In genomic region chr9:105059260-105059659, GRCh38 we compare ENCODE assay signal across 22 cellular contexts.
DNase-seq lines count a peak whose midpoint lies in the region; ATAC-seq and TF ChIP-seq lines count a peak whose summit lies in the region.
"Had no signal": no experiment of that assay in that cellular context is flagged by ENCODE, and none has a peak within 500 bp of the region (broad histone marks: within the 10 kb centered on the region; RNA-seq: fewer than 3 reads in every experiment).

No MANE protein-coding gene starts in this region.

- H3K27ac ChIP-seq in mammary epithelial cell (ENCODE audit: insufficient read depth, low read depth, low read length): no peak overlapping the region
- H3K27ac ChIP-seq: RWPE1 had no signal

- H3K27me3 ChIP-seq in mammary epithelial cell (ENCODE audit: insufficient read depth, low read length): no peaks in the 10 kb centered on the region
- H3K27me3 ChIP-seq: BLaER1 treated with 17β-estradiol and CSF1 and Interleukin-3, amounts not matched to agents 10 nM and 100 nM had no signal

- no peak overlapping the region for H3K27ac Mint-ChIP-seq in MCF 10A (ENCODE audit: low read depth, unreplicated experiment)
- H3K27ac Mint-ChIP-seq in activated CD8-positive, alpha-beta T cell treated with anti-CD3 and anti-CD28 coated beads, Interleukin-2, amount 10 ng/mL, durations not matched to agents 7 days and 5 days: no peak overlapping the region
- H3K27ac Mint-ChIP-seq: CD4-positive, alpha-beta T cell had no signal

- H3K9me3 ChIP-seq in mammary epithelial cell (replicated peaks; ENCODE audit: insufficient read depth, low read length): no peaks in the 10 kb centered on the region

- POLR2A ChIA-PET in MCF 10A (lab: Yijun Ruan, JAX): interaction anchor here (0.7 to 1.4 kb wide), 2 partner anchors 132 to 311 kb away, joined by 3 read pairs; no protein-coding TSS in a partner anchor
- POLR2A ChIA-PET in activated CD8-positive, alpha-beta T cell treated with anti-CD3 and anti-CD28 coated beads, Interleukin-2, amount 10 ng/mL, durations not matched to agents 7 days and 5 days (lab: Charles Lee): no interaction called here

- BruUV-seq in MCF 10A (replicated peaks; lab: Mats Ljungman, UMichigan) (no TSS peak), mammary epithelial cell (replicated peaks; lab: Mats Ljungman, UMichigan) (no TSS peak)

- H3K4me3 Mint-ChIP-seq in MCF 10A (ENCODE audit: unreplicated experiment): no peak overlapping the region
- H3K4me3 Mint-ChIP-seq in activated CD8-positive, alpha-beta T cell treated with anti-CD3 and anti-CD28 coated beads, Interleukin-2, amount 10 ng/mL, durations not matched to agents 7 days and 5 days: no peak overlapping the region
- H3K4me3 Mint-ChIP-seq: CD4-positive, alpha-beta T cell had no signal

- no peaks in the 10 kb centered on the region for H3K36me3 ChIP-seq in mammary epithelial cell (ENCODE audit: insufficient read depth, low read length)
- H3K36me3 ChIP-seq: BLaER1 treated with 17β-estradiol and CSF1 and Interleukin-3, amounts not matched to agents 10 nM and 100 nM had no signal

- H3K4me3 ChIP-seq in mammary epithelial cell (replicated peaks in 1 of 3; ENCODE audit: insufficient read depth in 1 of 3, low read depth in 2 of 3, low read length in 3 of 3): no peak overlapping the region
- no peak overlapping the region for H3K4me3 ChIP-seq in fibroblast of pulmonary artery (replicated peaks; ENCODE audit: low read depth, low read length)
- H3K4me3 ChIP-seq: BLaER1 treated with 17β-estradiol and CSF1 and Interleukin-3, amounts not matched to agents 10 nM and 100 nM had no signal

- peaks cover 18% of the 10 kb centered on the region for H3K4me1 Mint-ChIP-seq in MCF 10A (ENCODE audit: insufficient read depth, unreplicated experiment)
- peaks cover 5% of the 10 kb centered on the region for H3K4me1 Mint-ChIP-seq in activated CD8-positive, alpha-beta T cell treated with anti-CD3 and anti-CD28 coated beads, Interleukin-2, amount 10 ng/mL, durations not matched to agents 7 days and 5 days (ENCODE audit: low read depth)

- peaks cover 15% of the 10 kb centered on the region for H3K4me1 ChIP-seq in mammary epithelial cell (ENCODE audit: insufficient read depth, low read length)

- intact Hi-C loops in MCF 10A (cut with micrococcal nuclease) (no loop called here), mammary epithelial cell (cut with micrococcal nuclease) (no loop called here)

- H4K20me1 ChIP-seq in mammary epithelial cell (ENCODE audit: insufficient read depth, low read length): no peaks in the 10 kb centered on the region
- H4K20me1 ChIP-seq: BLaER1 treated with 17β-estradiol and CSF1 and Interleukin-3, amounts not matched to agents 10 nM and 100 nM had no signal

- no peak overlapping the region for H3K4me2 ChIP-seq in mammary epithelial cell (ENCODE audit: insufficient read depth, low read depth, low read length)

- no peaks in the 10 kb centered on the region for H3K79me2 ChIP-seq in mammary epithelial cell (ENCODE audit: insufficient read depth, low read length)

- H3K9me3 Mint-ChIP-seq in MCF 10A (ENCODE audit: unreplicated experiment): no peaks in the 10 kb centered on the region
- no peaks in the 10 kb centered on the region for H3K9me3 Mint-ChIP-seq in activated CD8-positive, alpha-beta T cell treated with anti-CD3 and anti-CD28 coated beads, Interleukin-2, amount 10 ng/mL, durations not matched to agents 7 days and 5 days (ENCODE audit: insufficient read depth)
- H3K9me3 Mint-ChIP-seq: CD4-positive, alpha-beta T cell had no signal

- TF ChIP-seq CTCF in MCF 10A (IDR thresholded peaks at IDR 0.05; ENCODE audit: unreplicated experiment) (no peak), mammary epithelial cell (conservative IDR thresholded peaks at IDR 0.05 in 1 of 2, IDR thresholded peaks at IDR 0.05 in 1 of 2; ENCODE audit: extremely low read depth in 1 of 2, insufficient read depth in 1 of 2, low read depth in 1 of 2, low read length in 2 of 2) (no peak), fibroblast of pulmonary artery (IDR thresholded peaks at IDR 0.05; ENCODE audit: low read length, missing control alignments) (no peak)

- in situ Hi-C loops in mammary epithelial cell (cut with MboI; ENCODE audit: low sequenced_read_pairs in 2 of 2): no loop called here

- ATAC-seq in activated CD8-positive, alpha-beta T cell treated with anti-CD3 and anti-CD28 coated beads, Interleukin-2, amount 10 ng/mL, durations not matched to agents 7 days and 5 days: no peak
- ATAC-seq: Panc1 had no signal

- dilution Hi-C loops in mammary epithelial cell (cut with HindIII; ENCODE audit: low sequenced_read_pairs): no loop called here

- CTCF ChIA-PET in MCF 10A (lab: Yijun Ruan, JAX) (interaction anchor here (0.7 kb wide), 1 partner anchor 14 kb away, joined by 4 read pairs; no protein-coding TSS in a partner anchor), mammary epithelial cell (lab: Charles Lee; ENCODE audit: low non-redundant PET) (no interaction called here)
- CTCF ChIA-PET in activated CD8-positive, alpha-beta T cell treated with anti-CD3 and anti-CD28 coated beads, Interleukin-2, amount 10 ng/mL, durations not matched to agents 7 days and 5 days (lab: Charles Lee): no interaction called here

- 60% methylated on average over 1 of the region's 1 CpG for WGBS in mammary epithelial cell (ENCODE audit: low coverage, missing lambda C conversion rate)

- peak; percentile 22 for DNase-seq in MCF 10A (ENCODE audit: unreplicated experiment)
- DNase-seq in mammary epithelial cell: no peak
- peak; percentile 52 for DNase-seq in astrocyte of the hippocampus (ENCODE audit: low read depth, low spot score)
- peak; percentile 53 for DNase-seq in fibroblast of pulmonary artery (ENCODE audit: low read depth)
- no peak for DNase-seq in NOMO-1 (lab: John Stamatoyannopoulos, UW; ENCODE audit: unreplicated experiment in 2 of 2)
- DNase-seq in activated CD8-positive, alpha-beta T cell treated with anti-CD3 and anti-CD28 coated beads, Interleukin-2, amount 10 ng/mL, durations not matched to agents 7 days and 5 days: no peak
- DNase-seq in SKM-1 treated with dmso at 0.1 percent for 144 hours (lab: John Stamatoyannopoulos, UW; ENCODE audit: unreplicated experiment): no peak
- no peak for DNase-seq in NCI-H2029 treated with DMSO at 0.1 percent for 48 hours (lab: John Stamatoyannopoulos, UW)
- DNase-seq: 8988T; CD4-positive, alpha-beta T cell; Karpas-422; NCI-H1105 treated with DMSO at 0.1 percent for 48 hours; NCI-H146; NCI-H2029; NCI-H446 treated with DMSO at 0.1 percent for 48 hours; NCI-H526; NCI-H82; NK-92 treated with Interleukin-12 subunit alpha and Interleukin-12 subunit beta, amount 100 ng/mL, for 24 hours; SHP77 had no signal

- H3K9ac ChIP-seq in mammary epithelial cell (ENCODE audit: insufficient read depth, low read length): no peak overlapping the region
- H3K9ac ChIP-seq: BLaER1 treated with 17β-estradiol and CSF1 and Interleukin-3, amounts not matched to agents 10 nM and 100 nM had no signal

- no peaks in the 10 kb centered on the region for H3K36me3 Mint-ChIP-seq in MCF 10A (ENCODE audit: insufficient read depth, unreplicated experiment)
- no peaks in the 10 kb centered on the region for H3K36me3 Mint-ChIP-seq in activated CD8-positive, alpha-beta T cell treated with anti-CD3 and anti-CD28 coated beads, Interleukin-2, amount 10 ng/mL, durations not matched to agents 7 days and 5 days (ENCODE audit: low read depth)

- no peak overlapping the region for H2AFZ ChIP-seq in mammary epithelial cell (ENCODE audit: low read depth, low read length)

- H3K27me3 Mint-ChIP-seq in MCF 10A (ENCODE audit: insufficient read depth, unreplicated experiment): no peaks in the 10 kb centered on the region
- peaks cover 5% of the 10 kb centered on the region for H3K27me3 Mint-ChIP-seq in activated CD8-positive, alpha-beta T cell treated with anti-CD3 and anti-CD28 coated beads, Interleukin-2, amount 10 ng/mL, durations not matched to agents 7 days and 5 days (ENCODE audit: low read depth)
- H3K27me3 Mint-ChIP-seq: CD4-positive, alpha-beta T cell had no signal

Comparison
In these comparisons a context has a peak if more than half of its experiments do, and no peak if none do; other contexts are left out.
1. DNase-seq: peak in MCF 10A (single experiment), astrocyte of the hippocampus (single experiment) and fibroblast of pulmonary artery (single experiment); none in mammary epithelial cell (single experiment), NOMO-1 (0 of 2), activated CD8-positive, alpha-beta T cell treated with anti-CD3 and anti-CD28 coated beads, Interleukin-2, amount 10 ng/mL, durations not matched to agents 7 days and 5 days (single experiment), SKM-1 treated with dmso at 0.1 percent for 144 hours (single experiment) and NCI-H2029 treated with DMSO at 0.1 percent for 48 hours (single experiment).